16 cellular contexts compared by ENCODE assay signal in the genomic region with DNA sequence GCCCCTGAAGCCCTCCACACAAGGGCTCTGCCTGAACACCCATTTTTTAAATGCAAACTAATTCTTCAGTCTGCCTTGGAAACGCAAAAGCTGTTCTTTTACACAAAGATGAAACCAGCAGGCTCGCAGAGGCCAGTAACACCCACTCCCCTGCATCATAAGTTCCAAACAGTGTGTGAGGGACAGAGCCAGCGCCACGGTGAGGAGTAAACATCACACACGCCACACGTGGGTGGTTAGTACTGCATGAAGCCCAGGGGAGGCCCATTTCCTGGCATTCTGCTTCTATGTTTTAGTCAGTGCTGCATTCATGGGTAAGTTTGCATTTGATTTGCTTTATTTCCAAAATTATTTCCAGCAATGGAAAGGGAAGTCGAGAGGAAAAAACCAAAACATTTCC.
A peak's percentile ranks its signal among the peaks of the same experiment; 100 is the strongest.
DNase-seq lines count a peak whose midpoint lies in the region; ATAC-seq and TF ChIP-seq lines count a peak whose summit lies in the region.
"Had no signal": no experiment of that assay in that cellular context is flagged by ENCODE, and none has a peak within 500 bp of the region (broad histone marks: within the 10 kb centered on the region; RNA-seq: fewer than 3 reads in every experiment).

No MANE protein-coding gene starts in this region.

- H3K27me3 Mint-ChIP-seq in activated CD8-positive, alpha-beta memory T cell treated with anti-CD3 and anti-CD28 coated beads, Interleukin-2, amount 10 ng/mL, durations not matched to agents 7 days and 5 days, result no peaks in the 10 kb centered on the region

- CTCF ChIA-PET in activated CD8-positive, alpha-beta memory T cell treated with anti-CD3 and anti-CD28 coated beads, Interleukin-2, amount 10 ng/mL, durations not matched to agents 7 days and 5 days (lab: Charles Lee), result no interaction called here

- no peak overlapping the region for H3K27ac Mint-ChIP-seq in activated CD8-positive, alpha-beta memory T cell treated with anti-CD3 and anti-CD28 coated beads, Interleukin-2, amount 10 ng/mL, durations not matched to agents 7 days and 5 days

- H3K9me3 Mint-ChIP-seq in activated CD8-positive, alpha-beta memory T cell treated with anti-CD3 and anti-CD28 coated beads, Interleukin-2, amount 10 ng/mL, durations not matched to agents 7 days and 5 days (ENCODE audit: low read depth), result peaks cover 2% of the 10 kb centered on the region

- H3K4me1 Mint-ChIP-seq in activated CD8-positive, alpha-beta memory T cell treated with anti-CD3 and anti-CD28 coated beads, Interleukin-2, amount 10 ng/mL, durations not matched to agents 7 days and 5 days, result peaks cover 2% of the 10 kb centered on the region

- TF ChIP-seq CTCF in fibroblast of mammary gland (conservative IDR thresholded peaks at IDR 0.05; ENCODE audit: control insufficient read depth, insufficient read depth, low read depth, low read length), result no peak

- no peaks in the 10 kb centered on the region for H3K36me3 Mint-ChIP-seq in activated CD8-positive, alpha-beta memory T cell treated with anti-CD3 and anti-CD28 coated beads, Interleukin-2, amount 10 ng/mL, durations not matched to agents 7 days and 5 days
- H3K36me3 Mint-ChIP-seq: naive thymus-derived CD4-positive, alpha-beta T cell had no signal

- peak; percentile 56 for DNase-seq in activated CD8-positive, alpha-beta memory T cell treated with anti-CD3 and anti-CD28 coated beads, Interleukin-2, amount 50 U/mL, for 48 hours
- no peak for DNase-seq in activated CD8-positive, alpha-beta memory T cell treated with anti-CD3 and anti-CD28 coated beads, Interleukin-2, amount 10 ng/mL, durations not matched to agents 7 days and 5 days
- peak; percentile 7 for DNase-seq in fibroblast of mammary gland (ENCODE audit: low read depth)
- DNase-seq in stimulated activated CD8-positive, alpha-beta memory T cell treated with anti-CD3 and anti-CD28 coated beads, Interleukin-2, amount 100 ng/mL, for 48 hours (ENCODE audit: low read depth in 2 of 2), result peak; percentile 15 to 25
- DNase-seq in globus pallidus (ENCODE audit: low spot score), result no peak
- DNase-seq in hepatic stellate cell (ENCODE audit: low spot score), result no peak
- DNase-seq: cortex of kidney, GF-D8, HCEC 1CT, hippocampal formation, left colon, NCI-H2107, tibial artery had no signal

- no peak for ATAC-seq in activated CD8-positive, alpha-beta memory T cell treated with anti-CD3 and anti-CD28 coated beads, Interleukin-2, amount 10 ng/mL, durations not matched to agents 7 days and 5 days
- ATAC-seq in HG02885 (IDR thresholded peaks at IDR 0.05; ENCODE audit: poor library complexity, unreplicated experiment) (peak; percentile 93), GM18502 (IDR thresholded peaks at IDR 0.05; ENCODE audit: poor library complexity, unreplicated experiment) (no peak)
- ATAC-seq: left colon; naive thymus-derived CD4-positive, alpha-beta T cell had no signal

- no peak overlapping the region for H3K4me3 ChIP-seq in fibroblast of mammary gland (ENCODE audit: control insufficient read depth, low read depth, low read length)
- H3K4me3 ChIP-seq: tibial artery had no signal

- H3K4me3 Mint-ChIP-seq in activated CD8-positive, alpha-beta memory T cell treated with anti-CD3 and anti-CD28 coated beads, Interleukin-2, amount 10 ng/mL, durations not matched to agents 7 days and 5 days, result no peak overlapping the region
- H3K4me3 Mint-ChIP-seq: naive thymus-derived CD4-positive, alpha-beta T cell had no signal

Comparison
In these comparisons a context has a peak if more than half of its experiments do, and no peak if none do; other contexts are left out.
1. DNase-seq: peak in activated CD8-positive, alpha-beta memory T cell treated with anti-CD3 and anti-CD28 coated beads, Interleukin-2, amount 50 U/mL, for 48 hours (single experiment), fibroblast of mammary gland (single experiment) and stimulated activated CD8-positive, alpha-beta memory T cell treated with anti-CD3 and anti-CD28 coated beads, Interleukin-2, amount 100 ng/mL, for 48 hours (2 of 2); none in activated CD8-positive, alpha-beta memory T cell treated with anti-CD3 and anti-CD28 coated beads, Interleukin-2, amount 10 ng/mL, durations not matched to agents 7 days and 5 days (single experiment), globus pallidus (single experiment) and hepatic stellate cell (single experiment).